ENCODE assay signal across 8 cellular contexts in genomic region chr4:121278811-121279368, GRCh38.
DNase-seq lines count a peak whose midpoint lies in the region; ATAC-seq lines count a peak whose summit lies in the region.

No MANE protein-coding gene starts in this region.

- intact Hi-C loops in activated naive CD4-positive, alpha-beta T cell treated with anti-CD3 and anti-CD28 coated beads for 36 hours (cut with micrococcal nuclease) = loop anchor here (1.0 kb wide), 5 partner anchors 8 to 87 kb away; no protein-coding TSS in a partner anchor

- no peak overlapping the region for H3K4me3 Mint-ChIP-seq in activated naive CD4-positive, alpha-beta T cell treated with anti-CD3 and anti-CD28 coated beads for 36 hours
- no peak overlapping the region for H3K4me3 Mint-ChIP-seq in stimulated activated effector memory CD8-positive, alpha-beta T cell treated with anti-CD3 and anti-CD28 coated beads, Interleukin-12 subunit alpha, Interleukin-12 subunit beta, amount 100 ng/mL, for 72 hours

- H3K9me3 Mint-ChIP-seq in activated naive CD4-positive, alpha-beta T cell treated with anti-CD3 and anti-CD28 coated beads for 36 hours = no peaks in the 10 kb centered on the region
- H3K9me3 Mint-ChIP-seq in stimulated activated effector memory CD8-positive, alpha-beta T cell treated with anti-CD3 and anti-CD28 coated beads, Interleukin-12 subunit alpha, Interleukin-12 subunit beta, amount 100 ng/mL, for 72 hours = no peaks in the 10 kb centered on the region

- H3K36me3 Mint-ChIP-seq in activated naive CD4-positive, alpha-beta T cell treated with anti-CD3 and anti-CD28 coated beads for 36 hours (ENCODE audit: low read depth) = no peaks in the 10 kb centered on the region
- H3K36me3 Mint-ChIP-seq in stimulated activated effector memory CD8-positive, alpha-beta T cell treated with anti-CD3 and anti-CD28 coated beads, Interleukin-12 subunit alpha, Interleukin-12 subunit beta, amount 100 ng/mL, for 72 hours = peaks cover 6% of the 10 kb centered on the region

- ATAC-seq in GM21723 (IDR thresholded peaks at IDR 0.05; ENCODE audit: unreplicated experiment) = peak; percentile 78
- peak; percentile 85 for ATAC-seq in HG03439 (IDR thresholded peaks at IDR 0.05; ENCODE audit: unreplicated experiment)
- ATAC-seq in stimulated activated effector memory CD8-positive, alpha-beta T cell treated with anti-CD3 and anti-CD28 coated beads, Interleukin-12 subunit alpha, Interleukin-12 subunit beta, amount 100 ng/mL, for 72 hours = peak; percentile 94

- CTCF ChIA-PET in activated naive CD4-positive, alpha-beta T cell treated with anti-CD3 and anti-CD28 coated beads for 36 hours (lab: Charles Lee) = interaction anchor here (0.6 to 1.1 kb wide), 3 partner anchors 13 to 518 kb away, joined by 3 to 4 read pairs (median 3); no protein-coding TSS in a partner anchor

- H3K27me3 Mint-ChIP-seq in activated naive CD4-positive, alpha-beta T cell treated with anti-CD3 and anti-CD28 coated beads for 36 hours (ENCODE audit: low read depth) = peaks cover 5% of the 10 kb centered on the region

- H3K27ac Mint-ChIP-seq in activated naive CD4-positive, alpha-beta T cell treated with anti-CD3 and anti-CD28 coated beads for 36 hours = peak overlapping the region; percentile 66
- peak overlapping the region; percentile 48 for H3K27ac Mint-ChIP-seq in stimulated activated effector memory CD8-positive, alpha-beta T cell treated with anti-CD3 and anti-CD28 coated beads, Interleukin-12 subunit alpha, Interleukin-12 subunit beta, amount 100 ng/mL, for 72 hours

- peaks cover 19% of the 10 kb centered on the region for H3K4me1 Mint-ChIP-seq in activated naive CD4-positive, alpha-beta T cell treated with anti-CD3 and anti-CD28 coated beads for 36 hours (ENCODE audit: low read depth)
- H3K4me1 Mint-ChIP-seq in stimulated activated effector memory CD8-positive, alpha-beta T cell treated with anti-CD3 and anti-CD28 coated beads, Interleukin-12 subunit alpha, Interleukin-12 subunit beta, amount 100 ng/mL, for 72 hours = peaks cover 15% of the 10 kb centered on the region

- DNase-seq in activated naive CD4-positive, alpha-beta T cell treated with anti-CD3 and anti-CD28 coated beads for 36 hours = peak; percentile 41
- DNase-seq in activated naive CD4-positive, alpha-beta T cell treated with anti-CD3 and anti-CD28 coated beads, Interleukin-2, amount 50 U/mL, for 16 hours = no peak
- DNase-seq in stimulated activated effector memory CD8-positive, alpha-beta T cell treated with anti-CD3 and anti-CD28 coated beads, Interleukin-12 subunit alpha, Interleukin-12 subunit beta, amount 100 ng/mL, for 72 hours (ENCODE audit: low spot score in 2 of 2) = no peak
- DNase-seq in NCI-H510A (lab: John Stamatoyannopoulos, UW) (no peak), NCI-H1417 (lab: John Stamatoyannopoulos, UW) (no peak)
- DNase-seq in stimulated activated CD4-positive, alpha-beta T cell treated with anti-CD3 and anti-CD28 coated beads, Interleukin-2, amount 100 ng/mL, for 24 hours = no peak
